ENCODE assay signal across 9 cellular contexts in genomic region chr17:4249452-4250029, GRCh38. TPM values are rescaled to one million over a fixed set of nuclear protein-coding genes. Genes with fewer than 3 reads are reported as not detected.
A peak's percentile ranks its signal among the peaks of the same experiment; 100 is the strongest.
DNase-seq lines count a peak whose midpoint lies in the region; ATAC-seq and TF ChIP-seq lines count a peak whose summit lies in the region.
"Had no signal": no experiment of that assay in that cellular context is flagged by ENCODE, and none has a peak within 500 bp of the region (broad histone marks: within the 10 kb centered on the region; RNA-seq: fewer than 3 reads in every experiment).

No MANE protein-coding gene starts in this region.

- H3K9me3 ChIP-seq in ascending aorta = no peaks in the 10 kb centered on the region
- no peaks in the 10 kb centered on the region for H3K9me3 ChIP-seq in left lung

- H3K27ac ChIP-seq in ascending aorta (peak overlapping the region; percentile 66 to 67), left lung (peak overlapping the region; percentile 20)

- peak; percentile 26 for DNase-seq in NCI-H1694 treated with DMSO at 0.1 percent for 48 hours (lab: John Stamatoyannopoulos, UW)
- DNase-seq in NCI-H1694 (lab: John Stamatoyannopoulos, UW) = no peak
- peak; percentile 47 for DNase-seq in NAMALWA (ENCODE audit: low spot score)
- DNase-seq in ascending aorta (ENCODE audit: low spot score in 2 of 2) = no peak
- no peak for DNase-seq in left lung
- DNase-seq in NCI-H1930 (lab: John Stamatoyannopoulos, UW) = no peak
- no peak for DNase-seq in activated CD4-positive, alpha-beta T cell treated with anti-CD3 and anti-CD28 coated beads, Interleukin-2, amount 50 U/mL, for 1 hour
- DNase-seq: activated T-cell treated with anti-CD3 and anti-CD28 coated beads, Interleukin-2, amount 50 U/mL, for 4 hours had no signal

- H3K27me3 ChIP-seq in ascending aorta (no peaks in the 10 kb centered on the region), left lung (no peaks in the 10 kb centered on the region)

- no peak overlapping the region for H3K4me3 ChIP-seq in ascending aorta
- H3K4me3 ChIP-seq in left lung = no peak overlapping the region

- H3K36me3 ChIP-seq in ascending aorta = no peaks in the 10 kb centered on the region
- peaks cover 0 to 13% of the 10 kb centered on the region in 2 donors for H3K36me3 ChIP-seq in left lung

- TF ChIP-seq CTCF in ascending aorta (IDR thresholded peaks at IDR 0.05) = peak in 2 of 3 experiments; percentile 41 to 42
- TF ChIP-seq CTCF in left lung (IDR thresholded peaks at IDR 0.05) = peak; percentile 24 to 43

- ATAC-seq in left lung (peak; percentile 82), HG03095 (IDR thresholded peaks at IDR 0.05; ENCODE audit: unreplicated experiment) (no peak)

- intact Hi-C loops in ascending aorta (cut with DNase I) (no loop called here), left lung (cut with DNase I) (no loop called here)

- H3K4me1 ChIP-seq in ascending aorta (peaks cover 0 to 38% of the 10 kb centered on the region in 2 donors), left lung (peaks cover 12 to 50% of the 10 kb centered on the region in 2 donors)

RNA-seq across cellular contexts. Expression of gene ANKFY1, which starts 14.2 kb away (rescaled TPM):
- 16.2 TPM for total RNA-seq in ascending aorta
- 10 to 100 TPM; 73.4 to 76.9 TPM for total RNA-seq in left lung

Comparison
In these comparisons a context has a peak if more than half of its experiments do, and no peak if none do; other contexts are left out.
1. DNase-seq: peak in NCI-H1694 treated with DMSO at 0.1 percent for 48 hours (single experiment) and NAMALWA (single experiment); none in NCI-H1694 (single experiment), ascending aorta (0 of 2), left lung (0 of 2), NCI-H1930 (0 of 2) and activated CD4-positive, alpha-beta T cell treated with anti-CD3 and anti-CD28 coated beads, Interleukin-2, amount 50 U/mL, for 1 hour (single experiment).